Comparison of ENCODE assay signal across 8 cellular contexts in the genomic region with DNA sequence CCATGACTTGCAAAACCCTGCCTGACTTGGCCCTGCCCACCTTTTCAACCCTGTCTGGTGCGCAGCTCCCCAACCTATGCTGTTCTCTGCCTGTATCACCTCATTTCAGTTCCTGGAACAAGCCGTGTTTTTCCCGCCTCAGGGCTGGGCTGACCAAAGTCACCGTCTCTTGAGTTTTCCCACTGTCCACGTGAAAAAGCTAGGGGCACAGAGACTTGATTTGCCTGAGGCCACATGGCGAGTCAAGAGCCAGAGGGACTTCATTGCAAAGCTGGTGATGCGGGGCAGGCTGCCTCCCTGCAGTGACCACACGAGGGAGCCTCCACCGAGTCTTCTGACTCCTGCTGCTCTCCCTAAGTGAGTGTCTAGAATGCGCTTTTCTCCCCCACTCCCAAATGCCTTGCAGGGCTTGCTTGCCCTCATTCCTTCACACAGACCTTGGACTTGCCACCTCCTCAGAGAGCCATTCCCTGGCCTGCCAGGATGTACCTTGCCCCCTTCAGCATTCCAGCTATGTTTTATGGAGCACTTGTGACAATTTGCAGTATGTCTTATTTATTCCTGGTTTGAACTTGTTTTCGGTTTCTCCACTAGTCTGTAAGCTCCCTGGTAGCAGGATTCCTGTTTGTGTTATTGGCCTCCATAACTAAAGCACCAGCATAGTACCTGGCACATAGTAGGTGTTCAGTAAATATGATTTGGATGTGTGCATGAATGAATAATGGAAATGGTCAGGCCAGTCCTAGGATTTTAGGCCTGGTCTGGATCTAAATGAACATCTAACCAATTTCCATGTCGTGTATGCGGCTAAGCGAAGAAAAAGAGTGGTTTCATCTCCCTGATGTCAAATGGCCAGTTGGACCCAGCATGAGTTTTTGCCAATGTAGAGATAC.
DNase-seq lines count a peak whose midpoint lies in the region; ATAC-seq and TF ChIP-seq lines count a peak whose summit lies in the region.

No MANE protein-coding gene starts in this region.

- peak; percentile 35 for DNase-seq in NCI-H1436 (lab: John Stamatoyannopoulos, UW)
- no peak for DNase-seq in NCI-H1436 treated with DMSO at 0.1 percent for 48 hours (lab: John Stamatoyannopoulos, UW)
- DNase-seq in HuH-7 (ENCODE audit: low spot score) = peak; percentile 69
- peak; percentile 69 to 74 for DNase-seq in SHP77 (lab: John Stamatoyannopoulos, UW)
- peak; percentile 78 for DNase-seq in colonic mucosa
- DNase-seq in suprapubic skin (ENCODE audit: low spot score in 2 of 2) = no peak

- no peak for TF ChIP-seq POLR2A in suprapubic skin (IDR thresholded peaks at IDR 0.05)

- H3K27ac ChIP-seq in colonic mucosa (peak overlapping the region; percentile 26), liver (ENCODE audit: low read depth in 1 of 2, low read length in 2 of 2) (no peak overlapping the region), suprapubic skin (no peak overlapping the region)

- TF ChIP-seq EP300 in suprapubic skin (IDR thresholded peaks at IDR 0.05) = no peak

- peak; percentile 54 to 80 for TF ChIP-seq RAD21 in liver (IDR thresholded peaks at IDR 0.05)

- H3K27me3 ChIP-seq in colonic mucosa = no peaks in the 10 kb centered on the region
- H3K27me3 ChIP-seq in liver (ENCODE audit: control insufficient read depth in 4 of 4, insufficient read depth in 4 of 4, low read length in 3 of 4) = no peaks in the 10 kb centered on the region
- no peaks in the 10 kb centered on the region for H3K27me3 ChIP-seq in suprapubic skin

- intact Hi-C loops in colonic mucosa (cut with DNase I) = no loop called here

- H3K4me1 ChIP-seq in colonic mucosa = no peaks in the 10 kb centered on the region
- peaks cover 0 to 11% (median 2%) of the 10 kb centered on the region in 4 donors for H3K4me1 ChIP-seq in liver (ENCODE audit: control insufficient read depth in 4 of 4, insufficient read depth in 4 of 4, low read length in 3 of 4)
- H3K4me1 ChIP-seq in suprapubic skin = peaks cover 13% of the 10 kb centered on the region

- ATAC-seq in GM21515 (IDR thresholded peaks at IDR 0.05; ENCODE audit: unreplicated experiment) = no peak

- TF ChIP-seq CTCF in colonic mucosa (IDR thresholded peaks at IDR 0.05) = peak; percentile 75
- peak; percentile 53 for TF ChIP-seq CTCF in liver (IDR thresholded peaks at IDR 0.05; ENCODE audit: low read depth, low read length, missing input control)
- peak; percentile 8 to 51 for TF ChIP-seq CTCF in suprapubic skin (IDR thresholded peaks at IDR 0.05)

- peak overlapping the region in 1 of 2 donors; percentile 14 for H3K9ac ChIP-seq in colonic mucosa (ENCODE audit: low read depth in 2 of 2, low read length in 2 of 2)
- H3K9ac ChIP-seq in liver (ENCODE audit: low read depth in 1 of 2, low read length in 2 of 2) = no peak overlapping the region

- 73% methylated on average over 14 of the region's 14 CpGs for WGBS in liver
- 43% methylated on average over 14 of the region's 14 CpGs for WGBS in suprapubic skin

- no peak overlapping the region for H3K4me3 ChIP-seq in colonic mucosa
- H3K4me3 ChIP-seq in liver (ENCODE audit: low read depth in 1 of 3, low read length in 3 of 3) = no peak overlapping the region
- H3K4me3 ChIP-seq in suprapubic skin = no peak overlapping the region

- H3K9me3 ChIP-seq in colonic mucosa (no peaks in the 10 kb centered on the region), liver (ENCODE audit: control insufficient read depth in 4 of 4, low read length in 3 of 4) (no peaks in the 10 kb centered on the region), suprapubic skin (no peaks in the 10 kb centered on the region)

- H3K36me3 ChIP-seq in colonic mucosa (no peaks in the 10 kb centered on the region), liver (ENCODE audit: control insufficient read depth in 4 of 4, insufficient read depth in 3 of 4, low read depth in 1 of 4, low read length in 3 of 4) (no peaks in the 10 kb centered on the region), suprapubic skin (no peaks in the 10 kb centered on the region)

TF ChIP-seq in liver, 16 proteins besides CTCF, POLR2A, EP300 and RAD21:
- TF ChIP-seq SP1 (IDR thresholded peaks at IDR 0.05) (no peak), NR2F2 (IDR thresholded peaks at IDR 0.05) (no peak), HNF4A (conservative IDR thresholded peaks at IDR 0.05) (no peak)

Comparison
In these comparisons a context has a peak if more than half of its experiments do, and no peak if none do; other contexts are left out.
1. DNase-seq: peak in NCI-H1436 (single experiment), HuH-7 (single experiment), SHP77 (2 of 2) and colonic mucosa (single experiment); none in NCI-H1436 treated with DMSO at 0.1 percent for 48 hours (single experiment) and suprapubic skin (0 of 2).
2. Peak in every context shown above with its lines, with median percentiles within 50 percentile points of each other: CTCF ChIP-seq.